Comparison of ENCODE assay signal across 7 cellular contexts in the genomic region with DNA sequence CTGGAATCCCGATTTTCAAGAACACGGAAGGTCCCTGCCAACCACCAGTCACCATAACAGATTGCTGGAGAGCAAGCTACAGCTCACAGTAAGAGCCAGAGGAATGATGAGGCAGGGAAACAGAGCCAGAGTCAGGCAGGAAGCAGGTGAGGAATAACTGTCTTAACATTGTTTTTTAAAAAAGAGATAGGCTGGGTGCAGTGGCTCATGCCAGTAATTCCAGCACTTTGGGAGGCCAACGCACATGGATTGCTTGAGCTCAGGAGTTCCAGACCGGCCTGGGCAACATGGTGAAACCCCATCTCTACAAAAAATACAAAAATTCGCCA. TPM values are rescaled to one million over a fixed set of nuclear protein-coding genes. Genes with fewer than 3 reads are reported as not detected.
DNase-seq lines count a peak whose midpoint lies in the region; ATAC-seq lines count a peak whose summit lies in the region.
"Had no signal": no experiment of that assay in that cellular context is flagged by ENCODE, and none has a peak within 500 bp of the region (broad histone marks: within the 10 kb centered on the region; RNA-seq: fewer than 3 reads in every experiment).

No MANE protein-coding gene starts in this region.

- POLR2A ChIA-PET in activated CD4-positive, alpha-beta T cell treated with anti-CD3 and anti-CD28 coated beads, Interleukin-2, amount 10 ng/mL, durations not matched to agents 7 days and 5 days (lab: Charles Lee) = interaction anchor here (1.5 kb wide), 1 partner anchor 13 kb away, joined by 4 read pairs; a partner anchor contains a TSS

- H3K27ac ChIP-seq in effector memory CD4-positive, alpha-beta T cell (ENCODE audit: insufficient read depth, low read length, poor library complexity, severe bottlenecking) = peak overlapping the region; percentile 71
- H3K27ac ChIP-seq in substantia nigra (ENCODE audit: low read depth, low read length, poor library complexity, severe bottlenecking) = peak overlapping the region; percentile 54

- H3K4me1 Mint-ChIP-seq in activated CD4-positive, alpha-beta T cell treated with anti-CD3 and anti-CD28 coated beads, Interleukin-2, amount 10 ng/mL, durations not matched to agents 7 days and 5 days = peaks cover 87% of the 10 kb centered on the region

- CTCF ChIA-PET in activated CD4-positive, alpha-beta T cell treated with anti-CD3 and anti-CD28 coated beads, Interleukin-2, amount 10 ng/mL, durations not matched to agents 7 days and 5 days (lab: Charles Lee) = interaction anchor here (0.9 to 15.7 kb wide), 7 partner anchors 10 to 144 kb away, joined by 3 to 138 read pairs (median 5); a partner anchor contains a TSS

- peaks cover 31% of the 10 kb centered on the region for H3K36me3 ChIP-seq in effector memory CD4-positive, alpha-beta T cell (ENCODE audit: control insufficient read depth, insufficient read depth, low read length)

- peaks cover 78% of the 10 kb centered on the region for H3K4me1 ChIP-seq in effector memory CD4-positive, alpha-beta T cell (ENCODE audit: control insufficient read depth, insufficient read depth, low read length, poor library complexity, severe bottlenecking)

- H3K27me3 ChIP-seq in effector memory CD4-positive, alpha-beta T cell (replicated peaks; ENCODE audit: control insufficient read depth, insufficient read depth, low read length, poor library complexity, severe bottlenecking) = no peaks in the 10 kb centered on the region

- peaks cover 75% of the 10 kb centered on the region for H3K36me3 Mint-ChIP-seq in activated CD4-positive, alpha-beta T cell treated with anti-CD3 and anti-CD28 coated beads, Interleukin-2, amount 10 ng/mL, durations not matched to agents 7 days and 5 days (ENCODE audit: low read depth)

- no peaks in the 10 kb centered on the region for H3K9me3 Mint-ChIP-seq in activated CD4-positive, alpha-beta T cell treated with anti-CD3 and anti-CD28 coated beads, Interleukin-2, amount 10 ng/mL, durations not matched to agents 7 days and 5 days

- ATAC-seq in HG03378 (IDR thresholded peaks at IDR 0.05; ENCODE audit: unreplicated experiment) = no peak

- no peaks in the 10 kb centered on the region for H3K27me3 Mint-ChIP-seq in activated CD4-positive, alpha-beta T cell treated with anti-CD3 and anti-CD28 coated beads, Interleukin-2, amount 10 ng/mL, durations not matched to agents 7 days and 5 days

- peak overlapping the region; percentile 92 for H3K27ac Mint-ChIP-seq in activated CD4-positive, alpha-beta T cell treated with anti-CD3 and anti-CD28 coated beads, Interleukin-2, amount 10 ng/mL, durations not matched to agents 7 days and 5 days

- no peak for DNase-seq in activated CD4-positive, alpha-beta T cell treated with anti-CD3 and anti-CD28 coated beads, Interleukin-2, amount 10 ng/mL, durations not matched to agents 7 days and 5 days
- DNase-seq in activated CD4-positive, alpha-beta T cell treated with anti-CD3 and anti-CD28 coated beads for 48 hours = no peak
- no peak for DNase-seq in effector memory CD4-positive, alpha-beta T cell
- no peak for DNase-seq in substantia nigra (lab: John Stamatoyannopoulos, UW)
- DNase-seq in NCI-H1105 treated with DMSO at 0.1 percent for 48 hours (lab: John Stamatoyannopoulos, UW) = no peak
- DNase-seq: ACHN had no signal

- no peaks in the 10 kb centered on the region for H3K9me3 ChIP-seq in effector memory CD4-positive, alpha-beta T cell (ENCODE audit: control insufficient read depth, low read length)

- no peak overlapping the region for H3K4me3 Mint-ChIP-seq in activated CD4-positive, alpha-beta T cell treated with anti-CD3 and anti-CD28 coated beads, Interleukin-2, amount 10 ng/mL, durations not matched to agents 7 days and 5 days

- H3K4me3 ChIP-seq in effector memory CD4-positive, alpha-beta T cell (ENCODE audit: insufficient read depth, low read depth, low read length, poor library complexity, severe bottlenecking) = peak overlapping the region; percentile 24

RNA-seq across cellular contexts. Expression of a gene that starts 13.5 kb away (rescaled TPM):
- total RNA-seq in activated CD4-positive, alpha-beta T cell treated with anti-CD3 and anti-CD28 coated beads, Interleukin-2, amount 10 ng/mL, durations not matched to agents 7 days and 5 days = 10 to 100 TPM; 16.7 to 20.0 TPM

RNA-seq across cellular contexts. Expression of a gene that starts 24.0 kb away (rescaled TPM):
- total RNA-seq in activated CD4-positive, alpha-beta T cell treated with anti-CD3 and anti-CD28 coated beads, Interleukin-2, amount 10 ng/mL, durations not matched to agents 7 days and 5 days = 10 to 100 TPM; 45.5 to 47.6 TPM

RNA-seq across cellular contexts. Expression of a gene that starts 36.1 kb away (rescaled TPM):
- total RNA-seq in activated CD4-positive, alpha-beta T cell treated with anti-CD3 and anti-CD28 coated beads, Interleukin-2, amount 10 ng/mL, durations not matched to agents 7 days and 5 days = 10 to 100 TPM; 74.7 to 80.5 TPM

RNA-seq across cellular contexts. Expression of a gene that starts 53.9 kb away (rescaled TPM):
- total RNA-seq in activated CD4-positive, alpha-beta T cell treated with anti-CD3 and anti-CD28 coated beads, Interleukin-2, amount 10 ng/mL, durations not matched to agents 7 days and 5 days = 100 to 1,000 TPM; 247 to 279 TPM

RNA-seq across cellular contexts. Expression of a gene that starts 54.0 kb away (rescaled TPM):
- 1 to 10 TPM; 3.5 to 4.3 TPM for total RNA-seq in activated CD4-positive, alpha-beta T cell treated with anti-CD3 and anti-CD28 coated beads, Interleukin-2, amount 10 ng/mL, durations not matched to agents 7 days and 5 days
